ENCODE assay signal across 9 cellular contexts in genomic region chr13:101785858-101786257, GRCh38.
A peak's percentile ranks its signal among the peaks of the same experiment; 100 is the strongest.
DNase-seq lines count a peak whose midpoint lies in the region; ATAC-seq and TF ChIP-seq lines count a peak whose summit lies in the region.
"Had no signal": no experiment of that assay in that cellular context is flagged by ENCODE, and none has a peak within 500 bp of the region (broad histone marks: within the 10 kb centered on the region; RNA-seq: fewer than 3 reads in every experiment).

No MANE protein-coding gene starts in this region.

- intact Hi-C loops in activated CD4-positive, alpha-beta memory T cell treated with anti-CD3 and anti-CD28 coated beads for 36 hours (cut with micrococcal nuclease), result no loop called here
- intact Hi-C loops in CD4-positive, alpha-beta memory T cell (cut with micrococcal nuclease), result no loop called here

- H3K27me3 Mint-ChIP-seq in activated CD4-positive, alpha-beta memory T cell treated with anti-CD3 and anti-CD28 coated beads for 36 hours, result peaks cover 17% of the 10 kb centered on the region
- peaks cover 16% of the 10 kb centered on the region for H3K27me3 Mint-ChIP-seq in activated CD4-positive, alpha-beta memory T cell treated with anti-CD3 and anti-CD28 coated beads, Interleukin-2, amount 10 ng/mL, durations not matched to agents 7 days and 5 days
- no peaks in the 10 kb centered on the region for H3K27me3 Mint-ChIP-seq in brain
- H3K27me3 Mint-ChIP-seq in CD4-positive, alpha-beta memory T cell, result peaks cover 9 to 13% of the 10 kb centered on the region in 2 donors

- POLR2A ChIA-PET in activated CD4-positive, alpha-beta memory T cell treated with anti-CD3 and anti-CD28 coated beads for 36 hours (lab: Charles Lee), result no interaction called here
- POLR2A ChIA-PET in activated CD4-positive, alpha-beta memory T cell treated with anti-CD3 and anti-CD28 coated beads, Interleukin-2, amount 10 ng/mL, durations not matched to agents 7 days and 5 days (lab: Charles Lee), result no interaction called here
- POLR2A ChIA-PET in CD4-positive, alpha-beta memory T cell (lab: Charles Lee; ENCODE audit: partially characterized antibody), result no interaction called here

- no peaks in the 10 kb centered on the region for H3K9me3 Mint-ChIP-seq in activated CD4-positive, alpha-beta memory T cell treated with anti-CD3 and anti-CD28 coated beads for 36 hours
- no peaks in the 10 kb centered on the region for H3K9me3 Mint-ChIP-seq in activated CD4-positive, alpha-beta memory T cell treated with anti-CD3 and anti-CD28 coated beads, Interleukin-2, amount 10 ng/mL, durations not matched to agents 7 days and 5 days
- no peaks in the 10 kb centered on the region for H3K9me3 Mint-ChIP-seq in brain
- no peaks in the 10 kb centered on the region for H3K9me3 Mint-ChIP-seq in CD4-positive, alpha-beta memory T cell

- no peak overlapping the region for H3K27ac Mint-ChIP-seq in activated CD4-positive, alpha-beta memory T cell treated with anti-CD3 and anti-CD28 coated beads for 36 hours
- H3K27ac Mint-ChIP-seq in activated CD4-positive, alpha-beta memory T cell treated with anti-CD3 and anti-CD28 coated beads, Interleukin-2, amount 10 ng/mL, durations not matched to agents 7 days and 5 days, result no peak overlapping the region
- H3K27ac Mint-ChIP-seq in brain, result no peak overlapping the region
- H3K27ac Mint-ChIP-seq in CD4-positive, alpha-beta memory T cell, result no peak overlapping the region

- DNase-seq in activated CD4-positive, alpha-beta memory T cell treated with anti-CD3 and anti-CD28 coated beads for 36 hours, result peak; percentile 9
- no peak for DNase-seq in activated CD4-positive, alpha-beta memory T cell treated with anti-CD3 and anti-CD28 coated beads, Interleukin-2, amount 10 ng/mL, durations not matched to agents 7 days and 5 days
- DNase-seq in NCI-H2107 (lab: John Stamatoyannopoulos, UW), result peak; percentile 25
- DNase-seq in mucosa of gallbladder (ENCODE audit: low spot score), result peak; percentile 24
- DNase-seq in CD4-positive, alpha-beta memory T cell, result no peak
- no peak for DNase-seq in stimulated activated naive CD8-positive, alpha-beta T cell treated with anti-CD3 and anti-CD28 coated beads, Interleukin-15, Interleukin-2, amounts not matched to agents 100 U/mL and 50 U/mL, for 24 hours
- no peak for DNase-seq in effector CD4-positive, alpha-beta T cell

- no peak for ATAC-seq in stimulated activated naive CD8-positive, alpha-beta T cell treated with anti-CD3 and anti-CD28 coated beads, Interleukin-15, Interleukin-2, amounts not matched to agents 100 U/mL and 50 U/mL, for 24 hours

- H3K4me3 Mint-ChIP-seq in activated CD4-positive, alpha-beta memory T cell treated with anti-CD3 and anti-CD28 coated beads for 36 hours, result no peak overlapping the region
- H3K4me3 Mint-ChIP-seq in activated CD4-positive, alpha-beta memory T cell treated with anti-CD3 and anti-CD28 coated beads, Interleukin-2, amount 10 ng/mL, durations not matched to agents 7 days and 5 days, result no peak overlapping the region
- H3K4me3 Mint-ChIP-seq in brain, result no peak overlapping the region
- no peak overlapping the region for H3K4me3 Mint-ChIP-seq in CD4-positive, alpha-beta memory T cell

- H3K36me3 ChIP-seq in CD4-positive, alpha-beta memory T cell (ENCODE audit: insufficient read depth, low read length), result no peaks in the 10 kb centered on the region
- H3K36me3 ChIP-seq: BLaER1 had no signal

- CTCF ChIA-PET in activated CD4-positive, alpha-beta memory T cell treated with anti-CD3 and anti-CD28 coated beads for 36 hours (lab: Charles Lee), result no interaction called here
- CTCF ChIA-PET in activated CD4-positive, alpha-beta memory T cell treated with anti-CD3 and anti-CD28 coated beads, Interleukin-2, amount 10 ng/mL, durations not matched to agents 7 days and 5 days (lab: Charles Lee), result no interaction called here
- CTCF ChIA-PET in CD4-positive, alpha-beta memory T cell (lab: Charles Lee; ENCODE audit: partially characterized antibody), result interaction anchor here (1.1 kb wide), 1 partner anchor 19 kb away, joined by 3 read pairs; no protein-coding TSS in a partner anchor

- H3K36me3 Mint-ChIP-seq in activated CD4-positive, alpha-beta memory T cell treated with anti-CD3 and anti-CD28 coated beads for 36 hours, result no peaks in the 10 kb centered on the region
- H3K36me3 Mint-ChIP-seq in activated CD4-positive, alpha-beta memory T cell treated with anti-CD3 and anti-CD28 coated beads, Interleukin-2, amount 10 ng/mL, durations not matched to agents 7 days and 5 days (ENCODE audit: low read depth), result no peaks in the 10 kb centered on the region
- no peaks in the 10 kb centered on the region for H3K36me3 Mint-ChIP-seq in brain
- no peaks in the 10 kb centered on the region for H3K36me3 Mint-ChIP-seq in CD4-positive, alpha-beta memory T cell

- H3K27ac ChIP-seq in CD4-positive, alpha-beta memory T cell (ENCODE audit: low read depth, low read length), result no peak overlapping the region
- H3K27ac ChIP-seq: BLaER1 had no signal

- no peaks in the 10 kb centered on the region for H3K27me3 ChIP-seq in CD4-positive, alpha-beta memory T cell (ENCODE audit: insufficient read depth, low read length)
- H3K27me3 ChIP-seq: BLaER1 had no signal

- no peak overlapping the region for H3K4me3 ChIP-seq in CD4-positive, alpha-beta memory T cell (ENCODE audit: low read length in 2 of 2)
- H3K4me3 ChIP-seq: BLaER1 had no signal

- H3K4me1 ChIP-seq in CD4-positive, alpha-beta memory T cell (ENCODE audit: insufficient read depth, low read length), result no peaks in the 10 kb centered on the region
- H3K4me1 ChIP-seq: BLaER1 had no signal

- no peaks in the 10 kb centered on the region for H3K4me1 Mint-ChIP-seq in activated CD4-positive, alpha-beta memory T cell treated with anti-CD3 and anti-CD28 coated beads for 36 hours (ENCODE audit: low read depth)
- no peaks in the 10 kb centered on the region for H3K4me1 Mint-ChIP-seq in activated CD4-positive, alpha-beta memory T cell treated with anti-CD3 and anti-CD28 coated beads, Interleukin-2, amount 10 ng/mL, durations not matched to agents 7 days and 5 days
- H3K4me1 Mint-ChIP-seq in brain, result peaks cover 4% of the 10 kb centered on the region
- no peaks in the 10 kb centered on the region for H3K4me1 Mint-ChIP-seq in CD4-positive, alpha-beta memory T cell

- peak; percentile 49 to 55 for TF ChIP-seq CTCF in brain (conservative IDR thresholded peaks at IDR 0.05)

- no peaks in the 10 kb centered on the region for H3K9me3 ChIP-seq in CD4-positive, alpha-beta memory T cell (ENCODE audit: control insufficient read depth in 1 of 2, low read length in 2 of 2)
- H3K9me3 ChIP-seq: BLaER1 had no signal

Comparison
In these comparisons a context has a peak if more than half of its experiments do, and no peak if none do; other contexts are left out.
1. DNase-seq: peak in activated CD4-positive, alpha-beta memory T cell treated with anti-CD3 and anti-CD28 coated beads for 36 hours (single experiment), NCI-H2107 (single experiment) and mucosa of gallbladder (single experiment); none in activated CD4-positive, alpha-beta memory T cell treated with anti-CD3 and anti-CD28 coated beads, Interleukin-2, amount 10 ng/mL, durations not matched to agents 7 days and 5 days (single experiment), CD4-positive, alpha-beta memory T cell (0 of 5), stimulated activated naive CD8-positive, alpha-beta T cell treated with anti-CD3 and anti-CD28 coated beads, Interleukin-15, Interleukin-2, amounts not matched to agents 100 U/mL and 50 U/mL, for 24 hours (single experiment) and effector CD4-positive, alpha-beta T cell (single experiment).